28 cellular contexts compared by ENCODE assay signal in the genomic region with DNA sequence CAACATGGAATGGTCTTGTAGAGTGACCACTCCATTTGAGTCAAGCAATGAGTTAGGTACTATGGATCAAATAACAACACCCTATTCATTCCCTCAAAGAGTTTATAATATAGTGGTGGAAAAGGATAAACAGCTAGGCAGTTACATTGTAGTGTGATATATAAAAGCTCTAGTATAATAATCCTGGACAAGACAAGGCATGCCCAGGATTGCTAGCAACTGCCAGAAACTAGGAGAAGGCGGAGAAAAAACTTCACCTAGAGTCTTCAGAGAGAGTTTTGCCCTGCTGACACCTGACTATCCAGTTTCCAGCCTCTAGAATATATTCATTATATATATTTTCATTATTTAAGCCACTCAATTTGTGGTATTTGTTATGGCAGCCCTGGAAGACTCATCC.
"Had no signal": no experiment of that assay in that cellular context is flagged by ENCODE, and none has a peak within 500 bp of the region (broad histone marks: within the 10 kb centered on the region; RNA-seq: fewer than 3 reads in every experiment).

No MANE protein-coding gene starts in this region.

- H3K4me3 ChIP-seq: heart left ventricle, left ventricle myocardium inferior, lung, mucosa of descending colon, right atrium auricular region, stomach, thyroid gland, upper lobe of left lung, vagina had no signal

- H3K4me1 ChIP-seq: heart left ventricle, left ventricle myocardium inferior, right atrium auricular region, vagina had no signal

- H3K27ac ChIP-seq: heart left ventricle, left ventricle myocardium inferior, right atrium auricular region, stomach, thyroid gland, upper lobe of left lung, vagina, WERI-Rb-1 had no signal

- H3K27me3 ChIP-seq: heart left ventricle, right atrium auricular region, stomach, thyroid gland, upper lobe of left lung, vagina had no signal

- H3K4me3 Mint-ChIP-seq: activated CD4-positive, alpha-beta memory T cell treated with anti-CD3 and anti-CD28 coated beads for 36 hours; activated CD4-positive, alpha-beta T cell treated with anti-CD3 and anti-CD28 coated beads, Interleukin-2, amount 10 ng/mL, durations not matched to agents 24 days and 14 days; activated T-cell treated with anti-CD3 and anti-CD28 coated beads, Interleukin-2, amount 50 U/mL, for 4 hours; activated T-helper 17 cell treated with anti-CD3 and anti-CD28 coated beads, Interleukin-2, amount 50 U/mL, for 72 hours; natural killer cell treated with Interleukin-12 subunit alpha and Interleukin-12 subunit beta and Interleukin-15 and Interleukin-18, amount 100 ng/mL, for 72 hours; stimulated activated naive B cell treated with anti-CD40 and anti-IgM and Interleukin-4, amounts not matched to agents 10 μg/mL and 1 μg/mL and 100 μg/mL, for 72 hours; T-helper 17 cell had no signal

- ATAC-seq: activated T-cell treated with anti-CD3 and anti-CD28 coated beads, Interleukin-2, amount 50 U/mL, for 4 hours; activated T-helper 17 cell treated with anti-CD3 and anti-CD28 coated beads, Interleukin-2, amount 50 U/mL, for 72 hours; heart left ventricle; mucosa of descending colon; natural killer cell treated with Interleukin-12 subunit alpha and Interleukin-12 subunit beta and Interleukin-15 and Interleukin-18, amount 100 ng/mL, for 72 hours; stimulated activated naive B cell treated with anti-CD40 and anti-IgM and Interleukin-4, amounts not matched to agents 10 μg/mL and 1 μg/mL and 100 μg/mL, for 72 hours; T-helper 17 cell had no signal

- DNase-seq: activated CD4-positive, alpha-beta memory T cell treated with anti-CD3 and anti-CD28 coated beads for 36 hours; activated CD4-positive, alpha-beta T cell treated with anti-CD3 and anti-CD28 coated beads, Interleukin-2, amount 10 ng/mL, durations not matched to agents 24 days and 14 days; activated CD4-positive, CD25-positive, alpha-beta regulatory T cell treated with anti-CD3 and anti-CD28 coated beads, Interleukin-2, amount 50 U/mL, for 72 hours; activated CD8-positive, alpha-beta memory T cell treated with anti-CD3 and anti-CD28 coated beads, Interleukin-2, amount 50 U/mL, for 4 hours; activated gamma-delta T cell treated with Interleukin-2 at 50 U/mL for 16 hours; activated naive CD4-positive, alpha-beta T cell treated with anti-CD3 and anti-CD28 coated beads, Interleukin-2, amount 50 U/mL, for 16 hours; activated T-cell treated with anti-CD3 and anti-CD28 coated beads, Interleukin-2, amount 50 U/mL, for 4 hours; amygdala; dermis blood vessel endothelial cell; effector CD4-positive, alpha-beta T cell; heart left ventricle; hypothalamus; left ventricle myocardium inferior; mucosa of descending colon; stimulated activated CD4-positive, alpha-beta T cell treated with anti-CD3 and anti-CD28 coated beads, Interleukin-15, amount 100 ng/mL, for 24 hours; stimulated activated CD4-positive, alpha-beta T cell treated with anti-CD3 and anti-CD28 coated beads, Interleukin-2, amount 100 ng/mL, for 24 hours; stimulated activated naive B cell treated with anti-CD40 and anti-IgM and Interleukin-4, amounts not matched to agents 10 μg/mL and 1 μg/mL and 100 μg/mL, for 72 hours; stomach; T-helper 17 cell; T1000; thyroid gland; upper lobe of left lung; WERI-Rb-1 had no signal

- H3K27me3 Mint-ChIP-seq: activated CD4-positive, alpha-beta memory T cell treated with anti-CD3 and anti-CD28 coated beads for 36 hours; activated CD4-positive, alpha-beta T cell treated with anti-CD3 and anti-CD28 coated beads, Interleukin-2, amount 10 ng/mL, durations not matched to agents 24 days and 14 days; activated T-helper 17 cell treated with anti-CD3 and anti-CD28 coated beads, Interleukin-2, amount 50 U/mL, for 72 hours; T-helper 17 cell had no signal

- H3K36me3 Mint-ChIP-seq: activated CD4-positive, alpha-beta memory T cell treated with anti-CD3 and anti-CD28 coated beads for 36 hours; natural killer cell treated with Interleukin-12 subunit alpha and Interleukin-12 subunit beta and Interleukin-15 and Interleukin-18, amount 100 ng/mL, for 72 hours; stimulated activated naive B cell treated with anti-CD40 and anti-IgM and Interleukin-4, amounts not matched to agents 10 μg/mL and 1 μg/mL and 100 μg/mL, for 72 hours had no signal

- H3K36me3 ChIP-seq: heart left ventricle, left ventricle myocardium inferior, right atrium auricular region, stomach, thyroid gland, upper lobe of left lung, vagina, WERI-Rb-1 had no signal

- H3K4me1 Mint-ChIP-seq: activated CD4-positive, alpha-beta T cell treated with anti-CD3 and anti-CD28 coated beads, Interleukin-2, amount 10 ng/mL, durations not matched to agents 24 days and 14 days; activated T-helper 17 cell treated with anti-CD3 and anti-CD28 coated beads, Interleukin-2, amount 50 U/mL, for 72 hours; stimulated activated naive B cell treated with anti-CD40 and anti-IgM and Interleukin-4, amounts not matched to agents 10 μg/mL and 1 μg/mL and 100 μg/mL, for 72 hours had no signal

- H3K9me3 ChIP-seq: mucosa of descending colon, thyroid gland, upper lobe of left lung, vagina had no signal

- H3K9me3 Mint-ChIP-seq: activated CD4-positive, alpha-beta memory T cell treated with anti-CD3 and anti-CD28 coated beads for 36 hours; activated T-helper 17 cell treated with anti-CD3 and anti-CD28 coated beads, Interleukin-2, amount 50 U/mL, for 72 hours had no signal

- H3K27ac Mint-ChIP-seq: activated CD4-positive, alpha-beta memory T cell treated with anti-CD3 and anti-CD28 coated beads for 36 hours; activated CD4-positive, alpha-beta T cell treated with anti-CD3 and anti-CD28 coated beads, Interleukin-2, amount 10 ng/mL, durations not matched to agents 24 days and 14 days; activated T-helper 17 cell treated with anti-CD3 and anti-CD28 coated beads, Interleukin-2, amount 50 U/mL, for 72 hours; natural killer cell treated with Interleukin-12 subunit alpha and Interleukin-12 subunit beta and Interleukin-15 and Interleukin-18, amount 100 ng/mL, for 72 hours; stimulated activated naive B cell treated with anti-CD40 and anti-IgM and Interleukin-4, amounts not matched to agents 10 μg/mL and 1 μg/mL and 100 μg/mL, for 72 hours; T-helper 17 cell had no signal
